Comparison of ENCODE assay signal across 8 cellular contexts in the genomic region with DNA sequence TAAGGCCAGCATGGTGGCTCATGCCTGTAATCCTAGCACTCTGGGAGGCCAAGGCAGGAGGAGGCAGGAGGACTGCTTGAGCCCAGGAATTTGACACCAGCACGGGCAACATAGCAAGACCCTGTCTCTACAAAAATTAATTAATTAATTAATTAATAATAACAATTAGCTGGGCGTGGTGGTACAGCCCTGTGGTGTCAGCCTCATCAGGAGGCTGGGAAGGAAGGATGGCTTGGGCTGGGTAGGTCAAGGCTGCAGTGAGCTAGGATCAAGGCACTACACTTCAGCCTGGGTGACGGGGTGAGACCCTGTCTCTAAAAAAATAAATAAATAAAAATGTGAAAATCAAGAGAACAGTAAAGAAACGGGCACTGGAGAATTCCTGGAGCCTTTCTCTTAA. TPM values are rescaled to one million over a fixed set of nuclear protein-coding genes. Genes with fewer than 3 reads are reported as not detected.
DNase-seq lines count a peak whose midpoint lies in the region; FAIRE-seq and TF ChIP-seq lines count a peak whose summit lies in the region.

No MANE protein-coding gene starts in this region.

- H3F3A ChIP-seq in Loucy (ENCODE audit: low read depth) (0 out of 2 replicates have a peak, but pooled peaks cover 2% of the 10 kb centered on the region), neural cell (ENCODE audit: insufficient read depth, low read length, poor library complexity, severe bottlenecking) (no peaks in the 10 kb centered on the region)

- TF ChIP-seq EP300 in neural cell (conservative IDR thresholded peaks at IDR 0.05; ENCODE audit: poor library complexity, severe bottlenecking), result no peak

- H3K27ac Mint-ChIP-seq in dendritic cell treated with granulocyte-macrophage colony-stimulating factor and Interleukin-4, amounts not matched to agents 40 ng/mL and 50 ng/mL, for 4 days, result peak overlapping the region; percentile 97

- peak overlapping the region; percentile 87 for H3K9ac ChIP-seq in Loucy (ENCODE audit: low read depth, low read length, poor library complexity, severe bottlenecking)
- peak overlapping the region; percentile 84 for H3K9ac ChIP-seq in neural cell (ENCODE audit: low read length)

- no peaks in the 10 kb centered on the region for H3K36me3 ChIP-seq in BE2C
- H3K36me3 ChIP-seq in Loucy (ENCODE audit: insufficient read depth, low read length), result no peaks in the 10 kb centered on the region
- peaks cover 3% of the 10 kb centered on the region for H3K36me3 ChIP-seq in neural cell (ENCODE audit: insufficient read depth, low read length)

- H3K27ac ChIP-seq in neural cell (ENCODE audit: low read length), result peak overlapping the region; percentile 77

- TF ChIP-seq CTCF in BE2C (IDR thresholded peaks at IDR 0.05; ENCODE audit: low read depth, low read length) (no peak), Loucy (conservative IDR thresholded peaks at IDR 0.05; ENCODE audit: low read length) (no peak), neural cell (IDR thresholded peaks at IDR 0.05; ENCODE audit: poor library complexity, severe bottlenecking) (no peak)

- intact Hi-C loops in dendritic cell treated with granulocyte-macrophage colony-stimulating factor and Interleukin-4, amounts not matched to agents 40 ng/mL and 50 ng/mL, for 4 days (cut with micrococcal nuclease), result no loop called here

- peaks cover 69% of the 10 kb centered on the region for H3K79me2 ChIP-seq in Loucy (ENCODE audit: insufficient read depth, low read length)
- peaks cover 34% of the 10 kb centered on the region for H3K79me2 ChIP-seq in neural cell (replicated peaks; ENCODE audit: insufficient read depth, low read length)

- peak overlapping the region; percentile 84 for H3K4me3 ChIP-seq in BE2C (ENCODE audit: low read depth, low read length)
- peak overlapping the region; percentile 87 for H3K4me3 ChIP-seq in Loucy (ENCODE audit: low read length, poor library complexity, severe bottlenecking)
- peak overlapping the region; percentile 92 for H3K4me3 ChIP-seq in neural cell (ENCODE audit: low read length)

- no peak for DNase-seq in BE2C
- no peak for DNase-seq in AG08395 (ENCODE audit: low spot score)
- no peak for DNase-seq in stimulated activated CD4-positive, alpha-beta T cell treated with anti-CD3 and anti-CD28 coated beads, Interleukin-4, amount 100 ng/mL, for 1 hour
- no peak for DNase-seq in HK-2 (ENCODE audit: unreplicated experiment)
- DNase-seq in frontal cortex (ENCODE audit: low spot score in 2 of 2), result no peak

- H3K9me2 ChIP-seq in Loucy (replicated peaks; ENCODE audit: low read depth, low read length) (no peaks in the 10 kb centered on the region), neural cell (ENCODE audit: insufficient read depth, low read length) (no peaks in the 10 kb centered on the region)

- no peak for FAIRE-seq in frontal cortex (lab: Jason Lieb, UNC)

- H3K27me3 ChIP-seq in BE2C (no peaks in the 10 kb centered on the region; the same call in 1 of the 2 replicates), Loucy (ENCODE audit: insufficient read depth, low read length, poor library complexity, severe bottlenecking) (no peaks in the 10 kb centered on the region), neural cell (ENCODE audit: insufficient read depth, low read depth, low read length) (no peaks in the 10 kb centered on the region)

- no peaks in the 10 kb centered on the region for H3K4me1 ChIP-seq in BE2C
- peaks cover 30% of the 10 kb centered on the region for H3K4me1 ChIP-seq in Loucy (ENCODE audit: insufficient read depth, low read length, poor library complexity, severe bottlenecking)

- H3K4me1 Mint-ChIP-seq in dendritic cell treated with granulocyte-macrophage colony-stimulating factor and Interleukin-4, amounts not matched to agents 40 ng/mL and 50 ng/mL, for 4 days (ENCODE audit: low read depth), result peaks cover 26% of the 10 kb centered on the region

- H3K9me3 Mint-ChIP-seq in dendritic cell treated with granulocyte-macrophage colony-stimulating factor and Interleukin-4, amounts not matched to agents 40 ng/mL and 50 ng/mL, for 4 days, result no peaks in the 10 kb centered on the region

- H3K4me3 Mint-ChIP-seq in dendritic cell treated with granulocyte-macrophage colony-stimulating factor and Interleukin-4, amounts not matched to agents 40 ng/mL and 50 ng/mL, for 4 days, result peak overlapping the region; percentile 92

- H3K9me3 ChIP-seq in BE2C (peaks cover 5% of the 10 kb centered on the region; the same call in 1 of the 2 replicates), Loucy (ENCODE audit: insufficient read depth, low read depth, low read length) (no peaks in the 10 kb centered on the region), neural cell (ENCODE audit: low read length) (no peaks in the 10 kb centered on the region)

- H2AFZ ChIP-seq in Loucy (ENCODE audit: low read length), result peak overlapping the region; percentile 74; the same call in 1 of the 2 replicates
- no peak overlapping the region for H2AFZ ChIP-seq in neural cell (ENCODE audit: low read depth, low read length)

- no peak for TF ChIP-seq RAD21 in neural cell (conservative IDR thresholded peaks at IDR 0.05)

- peak overlapping the region; percentile 76 for H3K4me2 ChIP-seq in Loucy (ENCODE audit: low read depth, low read length, poor library complexity, severe bottlenecking)
- H3K4me2 ChIP-seq in neural cell (ENCODE audit: low read length), result peak overlapping the region; percentile 98

- peaks cover 13% of the 10 kb centered on the region for H3K36me3 Mint-ChIP-seq in dendritic cell treated with granulocyte-macrophage colony-stimulating factor and Interleukin-4, amounts not matched to agents 40 ng/mL and 50 ng/mL, for 4 days (ENCODE audit: low read depth)

- no peaks in the 10 kb centered on the region for H3K27me3 Mint-ChIP-seq in dendritic cell treated with granulocyte-macrophage colony-stimulating factor and Interleukin-4, amounts not matched to agents 40 ng/mL and 50 ng/mL, for 4 days

- H4K20me1 ChIP-seq in Loucy (ENCODE audit: insufficient read depth, low read length, poor library complexity, severe bottlenecking), result peaks cover 31% of the 10 kb centered on the region
- no peaks in the 10 kb centered on the region for H4K20me1 ChIP-seq in neural cell (ENCODE audit: insufficient read depth)

TF ChIP-seq in neural cell, 6 proteins besides CTCF, POLR2A, EP300 and RAD21:
- TF ChIP-seq POLR2AphosphoS5 (IDR thresholded peaks at IDR 0.05), result no peak
- no peak for TF ChIP-seq TAF1 (IDR thresholded peaks at IDR 0.05; ENCODE audit: low read depth)
- TF ChIP-seq, protein P1, sequence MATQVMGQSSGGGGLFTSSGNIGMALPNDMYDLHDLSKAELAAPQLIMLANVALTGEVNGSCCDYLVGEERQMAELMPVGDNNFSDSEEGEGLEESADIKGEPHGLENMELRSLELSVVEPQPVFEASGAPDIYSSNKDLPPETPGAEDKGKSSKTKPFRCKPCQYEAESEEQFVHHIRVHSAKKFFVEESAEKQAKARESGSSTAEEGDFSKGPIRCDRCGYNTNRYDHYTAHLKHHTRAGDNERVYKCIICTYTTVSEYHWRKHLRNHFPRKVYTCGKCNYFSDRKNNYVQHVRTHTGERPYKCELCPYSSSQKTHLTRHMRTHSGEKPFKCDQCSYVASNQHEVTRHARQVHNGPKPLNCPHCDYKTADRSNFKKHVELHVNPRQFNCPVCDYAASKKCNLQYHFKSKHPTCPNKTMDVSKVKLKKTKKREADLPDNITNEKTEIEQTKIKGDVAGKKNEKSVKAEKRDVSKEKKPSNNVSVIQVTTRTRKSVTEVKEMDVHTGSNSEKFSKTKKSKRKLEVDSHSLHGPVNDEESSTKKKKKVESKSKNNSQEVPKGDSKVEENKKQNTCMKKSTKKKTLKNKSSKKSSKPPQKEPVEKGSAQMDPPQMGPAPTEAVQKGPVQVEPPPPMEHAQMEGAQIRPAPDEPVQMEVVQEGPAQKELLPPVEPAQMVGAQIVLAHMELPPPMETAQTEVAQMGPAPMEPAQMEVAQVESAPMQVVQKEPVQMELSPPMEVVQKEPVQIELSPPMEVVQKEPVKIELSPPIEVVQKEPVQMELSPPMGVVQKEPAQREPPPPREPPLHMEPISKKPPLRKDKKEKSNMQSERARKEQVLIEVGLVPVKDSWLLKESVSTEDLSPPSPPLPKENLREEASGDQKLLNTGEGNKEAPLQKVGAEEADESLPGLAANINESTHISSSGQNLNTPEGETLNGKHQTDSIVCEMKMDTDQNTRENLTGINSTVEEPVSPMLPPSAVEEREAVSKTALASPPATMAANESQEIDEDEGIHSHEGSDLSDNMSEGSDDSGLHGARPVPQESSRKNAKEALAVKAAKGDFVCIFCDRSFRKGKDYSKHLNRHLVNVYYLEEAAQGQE (IDR thresholded peaks at IDR 0.05; ENCODE audit: borderline replicate concordance), result no peak
- TF ChIP-seq SMC3 (conservative IDR thresholded peaks at IDR 0.05; ENCODE audit: poor library complexity), result no peak
- no peak for TF ChIP-seq MXI1 (conservative IDR thresholded peaks at IDR 0.05; ENCODE audit: poor library complexity, severe bottlenecking)
- no peak for TF ChIP-seq EZH2 (IDR thresholded peaks at IDR 0.05; ENCODE audit: borderline replicate concordance, insufficient read depth, low read length, poor library complexity, severe bottlenecking)

RNA-seq across cellular contexts. Expression of gene ARFGAP3, which starts 1.3 kb away (rescaled TPM):
- polyA plus RNA-seq in BE2C (2012; ENCODE audit: insufficient read depth, insufficient read length, low read depth), result 14.9 TPM
- 66.9 and 80.7 TPM in 2 replicates for polyA plus RNA-seq in neural cell
- polyA minus RNA-seq in neural cell, result 79.3 and 89.4 TPM in 2 replicates
- 84.8 TPM for total RNA-seq in frontal cortex
